Comparison of ENCODE assay signal across 9 cellular contexts in genomic region chr10:99532687-99533495, GRCh38. TPM values are rescaled to one million over a fixed set of nuclear protein-coding genes. Genes with fewer than 3 reads are reported as not detected.
A peak's percentile ranks its signal among the peaks of the same experiment; 100 is the strongest.
DNase-seq lines count a peak whose midpoint lies in the region; ATAC-seq, FAIRE-seq and TF ChIP-seq lines count a peak whose summit lies in the region.
"Had no signal": no experiment of that assay in that cellular context is flagged by ENCODE, and none has a peak within 500 bp of the region (broad histone marks: within the 10 kb centered on the region; RNA-seq: fewer than 3 reads in every experiment).

NKX2-3 (plus strand) TSS chr10:99532942; CDS start chr10:99533132, 190 bp downstream.

- peaks cover 73 to 94% (median 85%) of the 10 kb centered on the region in 5 donors for H3K27me3 Mint-ChIP-seq in naive thymus-derived CD4-positive, alpha-beta T cell

- in situ Hi-C loops in HepG2 (cut with HindIII; ENCODE audit: extremely low pct_ligation_motif_present, low pct_unique_long_range_greater_than_20kb) = no loop called here

- peaks cover 33 to 65% (median 50%) of the 10 kb centered on the region in 7 donors for H3K4me1 Mint-ChIP-seq in naive thymus-derived CD4-positive, alpha-beta T cell

- H3K36me3 ChIP-seq in right lobe of liver (no peaks in the 10 kb centered on the region), HepG2 (replicated peaks in 1 of 2; ENCODE audit: control insufficient read depth in 1 of 2, insufficient read depth in 2 of 2, low read length in 2 of 2) (no peaks in the 10 kb centered on the region)
- H3K36me3 ChIP-seq in naive thymus-derived CD4-positive, alpha-beta T cell (ENCODE audit: control insufficient read depth in 2 of 3, insufficient read depth in 3 of 3, low read length in 3 of 3) = no peaks in the 10 kb centered on the region

- intact Hi-C loops in right lobe of liver (cut with DNase I) (no loop called here), HepG2 (cut with micrococcal nuclease; ENCODE audit: unreplicated experiment) (no loop called here)
- intact Hi-C loops in naive thymus-derived CD4-positive, alpha-beta T cell (cut with micrococcal nuclease) = loop anchor here in 1 of 2 donors (5.0 kb wide), 1 partner anchor 301 kb away; no protein-coding TSS in a partner anchor

- TF ChIP-seq POLR2A in right lobe of liver (IDR thresholded peaks at IDR 0.05) (no peak), HepG2 (IDR thresholded peaks at IDR 0.05; ENCODE audit: insufficient read depth in 1 of 2, low read depth in 2 of 2, low read length in 2 of 2) (no peak)

- H3K9ac ChIP-seq in HepG2 (ENCODE audit: insufficient read depth, low read depth, low read length) = no peak within 1 kb of the TSS

- no peaks in the 10 kb centered on the region for H3K9me3 ChIP-seq in right lobe of liver
- no peaks in the 10 kb centered on the region for H3K9me3 ChIP-seq in HepG2 (ENCODE audit: low read length)
- no peaks in the 10 kb centered on the region for H3K9me3 ChIP-seq in naive thymus-derived CD4-positive, alpha-beta T cell (ENCODE audit: control insufficient read depth in 2 of 3, low read length in 3 of 3)

- no peak for TF ChIP-seq RAD21 in HepG2 (CRISPR knock-in tag; IDR thresholded peaks at IDR 0.05)

- no peak within 1 kb of the TSS for H3K4me2 ChIP-seq in HepG2 (ENCODE audit: low read depth, low read length)

- TF ChIP-seq EP300 in HepG2 (IDR thresholded peaks at IDR 0.05; ENCODE audit: low read depth in 2 of 2, low read length in 2 of 2) = no peak
- no peak for TF ChIP-seq EP300 in HepG2 (CRISPR knock-in tag; IDR thresholded peaks at IDR 0.05; ENCODE audit: borderline replicate concordance)

- H3K27me3 ChIP-seq in right lobe of liver = peaks cover 32 to 81% of the 10 kb centered on the region in 2 donors
- peaks cover 22 to 94% of the 10 kb centered on the region in 2 experiments for H3K27me3 ChIP-seq in HepG2 (ENCODE audit: control insufficient read depth in 1 of 2, insufficient read depth in 2 of 2, low read length in 2 of 2)
- peaks cover 5 to 30% of the 10 kb centered on the region in 2 donors for H3K27me3 ChIP-seq in naive thymus-derived CD4-positive, alpha-beta T cell (ENCODE audit: control insufficient read depth in 2 of 2, insufficient read depth in 2 of 2, low read length in 2 of 2)

- H3K9me3 Mint-ChIP-seq in naive thymus-derived CD4-positive, alpha-beta T cell = peaks cover 0 to 5% (median 0%) of the 10 kb centered on the region in 11 donors

- WGBS in right lobe of liver (ENCODE audit: insufficient coverage, low coverage, low lambda C conversion rate, missing lambda C conversion rate) = 4% methylated on average over 25 of the region's 51 CpGs
- WGBS in HepG2 (ENCODE audit: low lambda C conversion rate) = 62% methylated on average over 10 of the region's 51 CpGs

- DNase-seq in right lobe of liver (peak in 2 of 3 donors; percentile 66 to 68), HepG2 (ENCODE audit: low spot score) (no peak), NCI-H460 (ENCODE audit: extremely low read depth, low read depth) (peak; percentile 43), coronary artery (ENCODE audit: low spot score) (no peak), GM19240 (ENCODE audit: insufficient read length, low spot score) (no peak), NK-92 (lab: John Stamatoyannopoulos, UW; ENCODE audit: unreplicated experiment) (no peak), kidney glomerular epithelial cell (lab: John Stamatoyannopoulos, UW) (no peak)
- DNase-seq in naive thymus-derived CD4-positive, alpha-beta T cell = no peak

- H3K36me3 Mint-ChIP-seq in naive thymus-derived CD4-positive, alpha-beta T cell = peaks cover 0 to 6% (median 4%) of the 10 kb centered on the region in 5 donors

- ATAC-seq in right lobe of liver (peak; percentile 31 to 53 (median 44)), HepG2 (no peak)
- peak; percentile 59 for ATAC-seq in naive thymus-derived CD4-positive, alpha-beta T cell

- H3K4me1 ChIP-seq in right lobe of liver (peaks cover 0 to 15% (median 0%) of the 10 kb centered on the region in 4 donors), HepG2 (ENCODE audit: insufficient read depth, low read length) (peaks cover 22% of the 10 kb centered on the region)
- peaks cover 0 to 10% of the 10 kb centered on the region in 2 donors for H3K4me1 ChIP-seq in naive thymus-derived CD4-positive, alpha-beta T cell (ENCODE audit: control insufficient read depth in 2 of 2, insufficient read depth in 2 of 2, low read length in 2 of 2)

- no peaks in the 10 kb centered on the region for H3K79me2 ChIP-seq in HepG2 (ENCODE audit: insufficient read depth, low read length)

- H3K27ac ChIP-seq in right lobe of liver (no peak within 1 kb of the TSS), HepG2 (ENCODE audit: extremely low read length, insufficient read depth, low read length) (no peak within 1 kb of the TSS), coronary artery (no peak within 1 kb of the TSS)
- no peak within 1 kb of the TSS for H3K27ac ChIP-seq in naive thymus-derived CD4-positive, alpha-beta T cell (ENCODE audit: low read depth, low read length)

- no peak for FAIRE-seq in HepG2 (lab: Jason Lieb, UNC)
- FAIRE-seq: G401.6 had no signal

- TF ChIP-seq CTCF in right lobe of liver (IDR thresholded peaks at IDR 0.05) (no peak), HepG2 (CRISPR knock-in tag; IDR thresholded peaks at IDR 0.05) (no peak), coronary artery (IDR thresholded peaks at IDR 0.05) (no peak)

- peak within 1 kb of the TSS; percentile 18 to 70 (median 52) for H3K4me3 Mint-ChIP-seq in naive thymus-derived CD4-positive, alpha-beta T cell

- H3K4me3 ChIP-seq in right lobe of liver (no peak within 1 kb of the TSS), HepG2 (replicated peaks in 1 of 3; ENCODE audit: insufficient read depth in 1 of 3, low read depth in 2 of 3, low read length in 3 of 3) (no peak within 1 kb of the TSS), coronary artery (peak within 1 kb of the TSS; percentile 38)
- no peak within 1 kb of the TSS for H3K4me3 ChIP-seq in naive thymus-derived CD4-positive, alpha-beta T cell (ENCODE audit: low read length)

- POLR2A ChIA-PET in HepG2 (lab: Yijun Ruan, JAX) = no interaction called here
- POLR2A ChIA-PET in naive thymus-derived CD4-positive, alpha-beta T cell (lab: Charles Lee) = no interaction called here

- H4K20me1 ChIP-seq in HepG2 (ENCODE audit: insufficient read depth, low read length) = peaks cover 2% of the 10 kb centered on the region; the same call in 1 of the 2 replicates

- BruUV-seq in HepG2 (replicated peaks; lab: Mats Ljungman, UMichigan) = no TSS peak

- peak within 1 kb of the TSS in 1 of 9 donors; percentile 71 for H3K27ac Mint-ChIP-seq in naive thymus-derived CD4-positive, alpha-beta T cell

- CTCF ChIA-PET in HepG2 (lab: Yijun Ruan, JAX; ENCODE audit: low intra/inter-chr PET ratio, low total read pairs) = no interaction called here
- CTCF ChIA-PET in naive thymus-derived CD4-positive, alpha-beta T cell (lab: Charles Lee) = no interaction called here

- H2AFZ ChIP-seq in HepG2 (ENCODE audit: low read length) = no peak within 1 kb of the TSS

TF ChIP-seq in HepG2, 621 proteins besides CTCF, POLR2A, EP300 and RAD21 (continues in another document):
- TF ChIP-seq PBX2 (CRISPR knock-in tag; IDR thresholded peaks at IDR 0.05) (no peak), THYN1 (CRISPR knock-in tag; IDR thresholded peaks at IDR 0.05; ENCODE audit: borderline replicate concordance, low read depth) (no peak), SMC3 (IDR thresholded peaks at IDR 0.05; ENCODE audit: low read length) (no peak), ZNF382 (CRISPR knock-in tag; IDR thresholded peaks at IDR 0.05; ENCODE audit: borderline replicate concordance) (no peak)

RNA-seq across cellular contexts. Expression of gene NKX2-3, which starts in this region (rescaled TPM):
- total RNA-seq in right lobe of liver = under 1 TPM in 1 of 6 experiments, not detected in 5; 0.18 TPM
- not detected in 2 replicates for total RNA-seq in HepG2 (2016; rRNA removed; fragmentation: Illumina TruSeq; extraction: Trizol)
- total RNA-seq in HepG2 (2016; cell fraction: cytosol; rRNA removed; fragmentation: Illumina TruSeq; extraction: Trizol; ENCODE audit: low read depth) = not detected in 2 replicates
- total RNA-seq in HepG2 (2016; cell fraction: insoluble cytoplasmic fraction; rRNA removed; fragmentation: Illumina TruSeq; extraction: Trizol) = not detected in 2 replicates
- not detected in 2 replicates for total RNA-seq in HepG2 (2016; cell fraction: membrane; rRNA removed; fragmentation: Illumina TruSeq; extraction: Trizol)
- not detected in 2 replicates for total RNA-seq in HepG2 (2016; cell fraction: nucleus; rRNA removed; fragmentation: Illumina TruSeq; extraction: Trizol)
- not detected in 2 replicates for polyA plus RNA-seq in HepG2 (2011; rRNA removed)
- polyA plus RNA-seq in HepG2 (2011; cell fraction: cytosol; rRNA removed) = not detected in 2 replicates
- polyA plus RNA-seq in HepG2 (2011; cell fraction: nucleus; rRNA removed) = not detected in 2 replicates
- not detected in 2 replicates for polyA plus RNA-seq in HepG2 (2012)
- not detected in 2 replicates for polyA plus RNA-seq in HepG2 (2016; cell fraction: cytosol; fragmentation: Illumina TruSeq; extraction: Trizol; ENCODE audit: low read depth)
- polyA plus RNA-seq in HepG2 (2016; cell fraction: insoluble cytoplasmic fraction; fragmentation: Illumina TruSeq; extraction: Trizol; ENCODE audit: low read depth) = not detected in 2 replicates
- polyA plus RNA-seq in HepG2 (2016; cell fraction: membrane; fragmentation: Illumina TruSeq; extraction: Trizol; ENCODE audit: low read depth) = not detected in 2 replicates
- not detected in 2 replicates for polyA plus RNA-seq in HepG2 (2016; cell fraction: nucleus; fragmentation: Illumina TruSeq; extraction: Trizol; ENCODE audit: insufficient read depth, low read depth)
- polyA minus RNA-seq in HepG2 (2011; rRNA and poly(A)+ RNA removed; ENCODE audit: low replicate concordance) = not detected in 2 replicates
- polyA minus RNA-seq in HepG2 (2011; cell fraction: cytosol; rRNA and poly(A)+ RNA removed) = not detected in 2 replicates
- not detected in 2 replicates for polyA minus RNA-seq in HepG2 (2011; cell fraction: nucleus; rRNA and poly(A)+ RNA removed)
- 0.25 and 0.32 TPM in 2 replicates for total RNA-seq in NCI-H460 (2014; rRNA removed; shearing (Covaris generic))
- polyA plus RNA-seq in NCI-H460 (2014; cell fraction: nucleus; rRNA removed) = 0.46 TPM in 1 of 2 replicates, not detected in the other
- not detected for total RNA-seq in naive thymus-derived CD4-positive, alpha-beta T cell
- not detected for polyA plus RNA-seq in naive thymus-derived CD4-positive, alpha-beta T cell

Comparison
In these comparisons a context has a peak if more than half of its experiments do, and no peak if none do; other contexts are left out.
1. Peak in DNase-seq and ATAC-seq in right lobe of liver; RNA of the gene not detected or under 1 TPM.
2. Peak in DNase-seq in NCI-H460; RNA of the gene not detected or under 1 TPM.
3. Peak in ATAC-seq in naive thymus-derived CD4-positive, alpha-beta T cell; RNA of the gene not detected or under 1 TPM.